Comparison of ENCODE assay signal across 12 cellular contexts in genomic region chr16:349211-349610, GRCh38. TPM values are rescaled to one million over a fixed set of nuclear protein-coding genes. Genes with fewer than 3 reads are reported as not detected.
A peak's percentile ranks its signal among the peaks of the same experiment; 100 is the strongest.
DNase-seq lines count a peak whose midpoint lies in the region; ATAC-seq and TF ChIP-seq lines count a peak whose summit lies in the region.
"Had no signal": no experiment of that assay in that cellular context is flagged by ENCODE, and none has a peak within 500 bp of the region (broad histone marks: within the 10 kb centered on the region; RNA-seq: fewer than 3 reads in every experiment).

No MANE protein-coding gene starts in this region.

- ATAC-seq in activated CD4-positive, CD25-positive, alpha-beta regulatory T cell treated with anti-CD3 and anti-CD28 coated beads, Interleukin-2, amount 50 U/mL, for 24 hours, result peak; percentile 15 to 31
- ATAC-seq in HG03354 (IDR thresholded peaks at IDR 0.05; ENCODE audit: poor library complexity, severe bottlenecking, unreplicated experiment), result peak; percentile 27
- peak; percentile 43 for ATAC-seq in stimulated activated naive CD8-positive, alpha-beta T cell treated with anti-CD3 and anti-CD28 coated beads, Interleukin-15, amount 100 ng/mL, for 72 hours

- H3K9me3 Mint-ChIP-seq in chondrocyte (ENCODE audit: low read depth), result no peaks in the 10 kb centered on the region
- no peaks in the 10 kb centered on the region for H3K9me3 Mint-ChIP-seq in stimulated activated naive CD8-positive, alpha-beta T cell treated with anti-CD3 and anti-CD28 coated beads, Interleukin-15, amount 100 ng/mL, for 72 hours

- no peak for DNase-seq in activated CD4-positive, CD25-positive, alpha-beta regulatory T cell (lab: John Stamatoyannopoulos, UW)
- DNase-seq in chondrocyte (ENCODE audit: low spot score) (no peak), NCI-H2029 treated with DMSO at 0.1 percent for 48 hours (lab: John Stamatoyannopoulos, UW) (no peak), hypothalamus (lab: John Stamatoyannopoulos, UW) (no peak), WERI-Rb-1 (no peak)
- no peak for DNase-seq in stimulated activated naive CD8-positive, alpha-beta T cell treated with anti-CD3 and anti-CD28 coated beads, Interleukin-15, amount 100 ng/mL, for 72 hours
- DNase-seq: amygdala, RPMI8226, T1000 had no signal

- H3K4me3 Mint-ChIP-seq in chondrocyte (ENCODE audit: unreplicated experiment), result peak overlapping the region; percentile 12
- peak overlapping the region in 1 of 2 donors; percentile 59 for H3K4me3 Mint-ChIP-seq in stimulated activated naive CD8-positive, alpha-beta T cell treated with anti-CD3 and anti-CD28 coated beads, Interleukin-15, amount 100 ng/mL, for 72 hours

- no peaks in the 10 kb centered on the region for H3K27me3 ChIP-seq in WERI-Rb-1 (ENCODE audit: insufficient read depth, low read depth, severe bottlenecking)

- H3K4me3 ChIP-seq in WERI-Rb-1 (ENCODE audit: low read depth, low read length), result no peak overlapping the region
- H3K4me3 ChIP-seq: thoracic aorta had no signal

- H3K27ac ChIP-seq in WERI-Rb-1, result no peak overlapping the region
- H3K27ac ChIP-seq: thoracic aorta had no signal

- peaks cover 33% of the 10 kb centered on the region for H3K4me1 Mint-ChIP-seq in chondrocyte (ENCODE audit: low read depth)
- H3K4me1 Mint-ChIP-seq in stimulated activated naive CD8-positive, alpha-beta T cell treated with anti-CD3 and anti-CD28 coated beads, Interleukin-15, amount 100 ng/mL, for 72 hours, result peaks cover 75% of the 10 kb centered on the region

- no peaks in the 10 kb centered on the region for H3K9me3 ChIP-seq in WERI-Rb-1 (ENCODE audit: severe bottlenecking)
- H3K9me3 ChIP-seq: thoracic aorta had no signal

- TF ChIP-seq CTCF in chondrocyte (IDR thresholded peaks at IDR 0.05) (no peak), WERI-Rb-1 (IDR thresholded peaks at IDR 0.05; ENCODE audit: low read depth, low read length) (no peak)

- no peaks in the 10 kb centered on the region for H3K27me3 Mint-ChIP-seq in chondrocyte (ENCODE audit: low read depth)
- no peaks in the 10 kb centered on the region for H3K27me3 Mint-ChIP-seq in stimulated activated naive CD8-positive, alpha-beta T cell treated with anti-CD3 and anti-CD28 coated beads, Interleukin-15, amount 100 ng/mL, for 72 hours

- no peak overlapping the region for H3K27ac Mint-ChIP-seq in chondrocyte (ENCODE audit: unreplicated experiment)
- no peak overlapping the region for H3K27ac Mint-ChIP-seq in stimulated activated naive CD8-positive, alpha-beta T cell treated with anti-CD3 and anti-CD28 coated beads, Interleukin-15, amount 100 ng/mL, for 72 hours

- H3K36me3 ChIP-seq in WERI-Rb-1, result peaks cover 55% of the 10 kb centered on the region

- peaks cover 5% of the 10 kb centered on the region for H3K36me3 Mint-ChIP-seq in chondrocyte (ENCODE audit: low read depth)

RNA-seq across cellular contexts. Expression of gene AXIN1, which starts 3.3 kb away (rescaled TPM):
- total RNA-seq in chondrocyte, result 19.8 to 27.2 TPM (median 26.9 TPM) in 3 replicates

RNA-seq across cellular contexts. Expression of gene MRPL28, which starts 21.1 kb away (rescaled TPM):
- total RNA-seq in chondrocyte, result 53.4 to 57.7 TPM (median 54.7 TPM) in 3 replicates

RNA-seq across cellular contexts. Expression of gene PGAP6, which starts 32.6 kb away (rescaled TPM):
- 49.5 to 61.2 TPM (median 59.7 TPM) in 3 replicates for total RNA-seq in chondrocyte

RNA-seq across cellular contexts. Expression of gene NME4, which starts 47.8 kb away (rescaled TPM):
- total RNA-seq in chondrocyte, result 176 to 246 TPM (median 231 TPM) in 3 replicates

RNA-seq across cellular contexts. Expression of gene DECR2, which starts 52.5 kb away (rescaled TPM):
- total RNA-seq in chondrocyte, result 21.8 to 25.1 TPM (median 22.2 TPM) in 3 replicates
